In the genomic region with DNA sequence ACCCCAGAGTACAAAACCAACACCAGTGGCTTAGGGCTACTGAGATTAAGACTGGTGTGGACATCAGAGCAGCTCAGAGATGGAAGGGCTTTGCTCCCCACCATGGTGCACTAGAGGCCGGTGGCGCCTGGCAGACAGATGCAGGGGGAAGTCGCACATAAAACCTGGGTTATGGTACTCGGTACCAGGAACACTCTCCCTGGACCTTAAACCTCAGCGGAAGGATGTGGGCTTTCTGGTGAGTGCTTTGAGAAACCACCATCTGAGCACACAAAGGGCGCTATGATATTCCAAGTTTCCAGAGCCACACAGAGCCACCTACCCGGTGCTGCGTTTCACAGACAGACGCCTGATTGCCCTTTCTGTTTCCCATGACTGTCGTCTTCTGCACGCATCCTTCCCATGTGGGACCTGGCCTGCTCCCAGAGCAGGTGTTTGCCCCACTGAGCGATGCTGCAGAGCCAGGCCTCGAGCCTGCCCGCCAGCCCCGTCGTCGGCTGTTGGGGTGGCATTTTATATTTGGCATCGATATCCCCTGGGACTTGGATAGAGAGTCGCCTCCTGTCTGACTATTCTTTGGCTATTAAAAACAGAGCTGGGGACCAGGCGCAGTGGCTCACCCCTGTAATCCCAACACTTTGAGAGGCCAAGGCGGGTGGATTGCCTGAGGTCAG, we compare ENCODE assay signal across 14 cellular contexts.
DNase-seq lines count a peak whose midpoint lies in the region; ATAC-seq and TF ChIP-seq lines count a peak whose summit lies in the region.
"Had no signal": no experiment of that assay in that cellular context is flagged by ENCODE, and none has a peak within 500 bp of the region (broad histone marks: within the 10 kb centered on the region; RNA-seq: fewer than 3 reads in every experiment).

No MANE protein-coding gene starts in this region.

- H3F3A ChIP-seq in smooth muscle cell (ENCODE audit: low read depth): no peaks in the 10 kb centered on the region

- peak overlapping the region; percentile 51 for H3K27ac ChIP-seq in SJSA1
- H3K27ac ChIP-seq in endodermal cell (ENCODE audit: low read depth, low read length): no peak overlapping the region
- no peak overlapping the region for H3K27ac ChIP-seq in smooth muscle cell (ENCODE audit: low read depth)
- H3K27ac ChIP-seq: HL-60, neural progenitor cell had no signal

- H3K4me1 ChIP-seq in SJSA1 (replicated peaks) (peaks cover 44% of the 10 kb centered on the region), endodermal cell (ENCODE audit: control insufficient read depth, insufficient read depth, low read length) (no peaks in the 10 kb centered on the region), smooth muscle cell (ENCODE audit: low read depth) (no peaks in the 10 kb centered on the region)
- H3K4me1 ChIP-seq: Caco-2, neural progenitor cell had no signal

- H4K20me1 ChIP-seq in smooth muscle cell (ENCODE audit: low read depth): no peaks in the 10 kb centered on the region

- no peak overlapping the region for H3K4me3 Mint-ChIP-seq in activated naive CD4-positive, alpha-beta T cell treated with anti-CD3 and anti-CD28 coated beads, Interleukin-2, amount 10 ng/mL, durations not matched to agents 7 days and 5 days
- no peak overlapping the region for H3K4me3 Mint-ChIP-seq in endodermal cell
- peak overlapping the region in 1 of 2 donors; percentile 59 for H3K4me3 Mint-ChIP-seq in stimulated activated naive CD8-positive, alpha-beta T cell treated with anti-CD3 and anti-CD28 coated beads, Interleukin-15, amount 100 ng/mL, for 72 hours
- H3K4me3 Mint-ChIP-seq: neural progenitor cell had no signal

- H3K9ac ChIP-seq in endodermal cell (ENCODE audit: extremely low read depth, low read length, poor library complexity, severe bottlenecking) (no peak overlapping the region), smooth muscle cell (ENCODE audit: low read depth) (no peak overlapping the region)
- H3K9ac ChIP-seq: neural progenitor cell had no signal

- H3K4me2 ChIP-seq in smooth muscle cell: no peak overlapping the region
- H3K4me2 ChIP-seq: neural progenitor cell had no signal

- H3K79me2 ChIP-seq in smooth muscle cell (ENCODE audit: low read depth): no peaks in the 10 kb centered on the region

- peak; percentile 37 for DNase-seq in activated naive CD4-positive, alpha-beta T cell treated with anti-CD3 and anti-CD28 coated beads, Interleukin-2, amount 10 ng/mL, durations not matched to agents 7 days and 5 days
- DNase-seq in activated naive CD4-positive, alpha-beta T cell treated with Interleukin-2 at 50 U/mL for 16 hours: no peak
- DNase-seq in SJSA1 (ENCODE audit: low read depth in 1 of 2, low spot score in 2 of 2) (no peak), endodermal cell (peak; percentile 44), smooth muscle cell (lab: John Stamatoyannopoulos, UW; ENCODE audit: unreplicated experiment) (no peak)
- no peak for DNase-seq in stimulated activated naive CD8-positive, alpha-beta T cell treated with anti-CD3 and anti-CD28 coated beads, Interleukin-15, amount 100 ng/mL, for 72 hours
- DNase-seq: activated T-cell treated with anti-CD3 and anti-CD28 coated beads, Interleukin-2, amount 50 U/mL, for 1 hour; Caco-2; NCI-H2081 treated with DMSO at 0.1 percent for 48 hours had no signal

- no peak overlapping the region for H3K4me3 ChIP-seq in SJSA1
- no peak overlapping the region for H3K4me3 ChIP-seq in endodermal cell (ENCODE audit: low read length)
- no peak overlapping the region for H3K4me3 ChIP-seq in smooth muscle cell
- H3K4me3 ChIP-seq: neural progenitor cell had no signal

- H3K27me3 ChIP-seq in SJSA1 (replicated peaks) (no peaks in the 10 kb centered on the region), endodermal cell (ENCODE audit: control insufficient read depth, insufficient read depth, low read length, poor library complexity, severe bottlenecking) (no peaks in the 10 kb centered on the region), smooth muscle cell (ENCODE audit: low read depth) (no peaks in the 10 kb centered on the region)
- H3K27me3 ChIP-seq: neural progenitor cell had no signal

- no peak overlapping the region for H3K27ac Mint-ChIP-seq in activated naive CD4-positive, alpha-beta T cell treated with anti-CD3 and anti-CD28 coated beads, Interleukin-2, amount 10 ng/mL, durations not matched to agents 7 days and 5 days
- no peak overlapping the region for H3K27ac Mint-ChIP-seq in endodermal cell
- peak overlapping the region in 1 of 2 donors; percentile 65 for H3K27ac Mint-ChIP-seq in stimulated activated naive CD8-positive, alpha-beta T cell treated with anti-CD3 and anti-CD28 coated beads, Interleukin-15, amount 100 ng/mL, for 72 hours
- H3K27ac Mint-ChIP-seq: neural progenitor cell had no signal

- TF ChIP-seq CTCF in endodermal cell (conservative IDR thresholded peaks at IDR 0.05) (no peak), smooth muscle cell (IDR thresholded peaks at IDR 0.05; ENCODE audit: borderline replicate concordance, insufficient read depth, poor library complexity, severe bottlenecking) (no peak)

- H3K9me3 ChIP-seq in SJSA1 (replicated peaks) (no peaks in the 10 kb centered on the region), endodermal cell (ENCODE audit: control insufficient read depth, low read length) (no peaks in the 10 kb centered on the region), smooth muscle cell (replicated peaks; ENCODE audit: low read depth) (no peaks in the 10 kb centered on the region)
- H3K9me3 ChIP-seq: Caco-2 had no signal

- WGBS in endodermal cell (ENCODE audit: insufficient coverage in 1 of 2, insufficient read length in 1 of 2), 2 experiments: 91 to 92% methylated on average over 18 to 21 of the region's 21 CpGs
- 95% methylated on average over 21 of the region's 21 CpGs for WGBS in smooth muscle cell (ENCODE audit: low lambda C conversion rate)

- H3K36me3 ChIP-seq in SJSA1 (no peaks in the 10 kb centered on the region), endodermal cell (ENCODE audit: control insufficient read depth, insufficient read depth, low read length) (no peaks in the 10 kb centered on the region), smooth muscle cell (ENCODE audit: low read depth) (no peaks in the 10 kb centered on the region)
- H3K36me3 ChIP-seq: neural progenitor cell had no signal

- H3K4me1 Mint-ChIP-seq in activated naive CD4-positive, alpha-beta T cell treated with anti-CD3 and anti-CD28 coated beads, Interleukin-2, amount 10 ng/mL, durations not matched to agents 7 days and 5 days: peaks cover 18% of the 10 kb centered on the region
- H3K4me1 Mint-ChIP-seq in endodermal cell: peaks cover 2% of the 10 kb centered on the region
- H3K4me1 Mint-ChIP-seq in stimulated activated naive CD8-positive, alpha-beta T cell treated with anti-CD3 and anti-CD28 coated beads, Interleukin-15, amount 100 ng/mL, for 72 hours: peaks cover 27% of the 10 kb centered on the region

- H3K36me3 Mint-ChIP-seq in activated naive CD4-positive, alpha-beta T cell treated with anti-CD3 and anti-CD28 coated beads, Interleukin-2, amount 10 ng/mL, durations not matched to agents 7 days and 5 days: no peaks in the 10 kb centered on the region
- no peaks in the 10 kb centered on the region for H3K36me3 Mint-ChIP-seq in endodermal cell (ENCODE audit: low read depth)
- H3K36me3 Mint-ChIP-seq: neural progenitor cell had no signal

- H3K27me3 Mint-ChIP-seq in activated naive CD4-positive, alpha-beta T cell treated with anti-CD3 and anti-CD28 coated beads, Interleukin-2, amount 10 ng/mL, durations not matched to agents 7 days and 5 days: peaks cover 69% of the 10 kb centered on the region
- H3K27me3 Mint-ChIP-seq in endodermal cell (ENCODE audit: insufficient read depth): no peaks in the 10 kb centered on the region
- H3K27me3 Mint-ChIP-seq in stimulated activated naive CD8-positive, alpha-beta T cell treated with anti-CD3 and anti-CD28 coated beads, Interleukin-15, amount 100 ng/mL, for 72 hours: peaks cover 25% of the 10 kb centered on the region

- H3K9me3 Mint-ChIP-seq in activated naive CD4-positive, alpha-beta T cell treated with anti-CD3 and anti-CD28 coated beads, Interleukin-2, amount 10 ng/mL, durations not matched to agents 7 days and 5 days: peaks cover 2% of the 10 kb centered on the region
- no peaks in the 10 kb centered on the region for H3K9me3 Mint-ChIP-seq in endodermal cell
- H3K9me3 Mint-ChIP-seq in stimulated activated naive CD8-positive, alpha-beta T cell treated with anti-CD3 and anti-CD28 coated beads, Interleukin-15, amount 100 ng/mL, for 72 hours: peaks cover 0 to 5% of the 10 kb centered on the region in 2 donors

- CTCF ChIA-PET in activated naive CD4-positive, alpha-beta T cell treated with anti-CD3 and anti-CD28 coated beads, Interleukin-2, amount 10 ng/mL, durations not matched to agents 7 days and 5 days (lab: Charles Lee): no interaction called here

- ATAC-seq in stimulated activated naive CD8-positive, alpha-beta T cell treated with anti-CD3 and anti-CD28 coated beads, Interleukin-15, amount 100 ng/mL, for 72 hours: peak; percentile 26
- ATAC-seq in GM21786 (IDR thresholded peaks at IDR 0.05; ENCODE audit: unreplicated experiment): no peak
- ATAC-seq in GM21529 (IDR thresholded peaks at IDR 0.05; ENCODE audit: unreplicated experiment): no peak
- ATAC-seq: sciatic nerve had no signal

- H2AFZ ChIP-seq in smooth muscle cell (ENCODE audit: low read depth): no peak overlapping the region
- H2AFZ ChIP-seq: neural progenitor cell had no signal

Comparison
In these comparisons a context has a peak if more than half of its experiments do, and no peak if none do; other contexts are left out.
1. DNase-seq: peak in activated naive CD4-positive, alpha-beta T cell treated with anti-CD3 and anti-CD28 coated beads, Interleukin-2, amount 10 ng/mL, durations not matched to agents 7 days and 5 days (single experiment) and endodermal cell (single experiment); none in activated naive CD4-positive, alpha-beta T cell treated with Interleukin-2 at 50 U/mL for 16 hours (single experiment), SJSA1 (0 of 2), stimulated activated naive CD8-positive, alpha-beta T cell treated with anti-CD3 and anti-CD28 coated beads, Interleukin-15, amount 100 ng/mL, for 72 hours (0 of 2) and smooth muscle cell (single experiment).